1 cellular context compared by ENCODE assay signal in the genomic region with DNA sequence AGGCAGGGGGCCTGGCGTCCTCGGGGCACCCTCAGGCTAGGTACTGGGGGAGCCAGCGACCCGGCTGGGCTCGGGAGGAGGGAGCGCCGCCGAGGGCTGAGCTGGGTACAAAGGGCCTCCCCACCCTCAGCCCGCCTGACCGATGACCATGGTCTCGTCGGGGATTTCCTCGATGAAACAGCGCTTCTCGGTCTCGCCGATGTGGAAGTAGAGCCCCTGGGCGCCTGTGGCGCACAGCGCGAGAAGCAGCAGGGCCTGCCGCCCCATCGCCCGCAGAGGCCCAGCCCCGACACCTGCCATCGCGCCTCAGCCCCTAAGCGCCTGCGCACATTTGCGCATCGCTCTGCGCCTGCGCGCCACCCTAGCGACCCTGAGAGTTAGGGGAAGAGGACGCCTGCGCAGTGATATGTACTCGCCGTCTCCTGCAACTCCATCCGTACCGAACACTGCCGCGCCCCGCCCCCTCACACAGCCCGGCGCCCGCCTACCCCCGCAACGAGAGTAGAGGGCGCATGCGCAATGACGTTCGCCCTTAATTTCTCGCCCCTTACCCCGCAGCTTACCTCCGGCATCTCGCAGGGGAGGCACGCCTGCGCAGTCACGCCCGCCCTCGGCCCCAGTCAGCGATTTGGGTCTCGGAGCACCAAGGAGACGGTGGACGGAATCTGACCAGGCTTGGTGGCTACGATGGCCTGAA.
TF ChIP-seq lines count a peak whose summit lies in the region.

TMED4 (minus strand) TSS at position 325 of the 697 bp plus-strand sequence; CDS start at position 300, 25 bp downstream.

TF ChIP-seq in K562, 482 proteins besides CTCF, POLR2A, EP300 and RAD21 (continued from another document and continues in another):
- TF ChIP-seq MGA (IDR thresholded peaks at IDR 0.05) (peak; percentile 65; the same call in 1 of the 2 replicates), CREB1 (IDR thresholded peaks at IDR 0.05) (peak; percentile 62; the same call in 1 of the 2 replicates), CREB1 (CRISPR knock-in tag; IDR thresholded peaks at IDR 0.05) (peak; percentile 73; the same call in 1 of the 2 replicates), ZNF263 (CRISPR knock-in tag; IDR thresholded peaks at IDR 0.05; ENCODE audit: borderline replicate concordance) (0 out of 2 replicates have a peak, but pooled peaks have one; percentile 65), TAF7 (tag; IDR thresholded peaks at IDR 0.05) (0 out of 2 replicates have a peak, but pooled peaks have one; percentile 34), POU5F1 (IDR thresholded peaks at IDR 0.05; ENCODE audit: borderline replicate concordance, low read depth, low read length, partially characterized antibody) (peak; percentile 38), IRF2 (CRISPR knock-in tag; IDR thresholded peaks at IDR 0.05) (no peak), ZNF766 (CRISPR knock-in tag; conservative IDR thresholded peaks at IDR 0.05) (no peak), HMGXB4 (CRISPR knock-in tag; IDR thresholded peaks at IDR 0.05) (peak; percentile 82), ZNF583 (CRISPR knock-in tag; IDR thresholded peaks at IDR 0.05) (peak; percentile 49; the same call in 1 of the 2 replicates), REST (CRISPR knock-in tag; IDR thresholded peaks at IDR 0.05; ENCODE audit: low read depth) (peak; percentile 62), GABPB1 (CRISPR knock-in tag; IDR thresholded peaks at IDR 0.05) (peak; percentile 63), ZNF785 (CRISPR knock-in tag; IDR thresholded peaks at IDR 0.05) (no peak), NRF1 (conservative IDR thresholded peaks at IDR 0.05 in 1 of 2, IDR thresholded peaks at IDR 0.05 in 1 of 2) (peak; percentile 100), SMAD4 (CRISPR knock-in tag; conservative IDR thresholded peaks at IDR 0.05) (0 out of 2 replicates have a peak, but pooled peaks have one; percentile 18), MAZ (CRISPR knock-in tag; conservative IDR thresholded peaks at IDR 0.05 in 1 of 2, IDR thresholded peaks at IDR 0.05 in 1 of 2) (peak in 1 of 2 experiments; percentile 75; a peak in 3 of 4 replicates), MAX (CRISPR knock-in tag; IDR thresholded peaks at IDR 0.05) (peak; percentile 44; the same call in 1 of the 2 replicates), FOXK2 (conservative IDR thresholded peaks at IDR 0.05 in 1 of 2, IDR thresholded peaks at IDR 0.05 in 1 of 2; ENCODE audit: low read depth in 2 of 2) (peak in 1 of 2 experiments; percentile 50; a peak in 2 of 4 replicates), CTBP1 (IDR thresholded peaks at IDR 0.05; ENCODE audit: borderline replicate concordance) (peak; percentile 52; the same call in 1 of the 2 replicates), ZFP36 (IDR thresholded peaks at IDR 0.05; ENCODE audit: low read depth, low read length, partially characterized antibody) (no peak), KLF13 (tag; IDR thresholded peaks at IDR 0.05; ENCODE audit: borderline replicate concordance, low read depth) (peak; percentile 69), SMAD1 (IDR thresholded peaks at IDR 0.05; ENCODE audit: low read depth, low read length, partially characterized antibody) (peak; percentile 41), RBBP5 (IDR thresholded peaks at IDR 0.05; ENCODE audit: borderline replicate concordance, insufficient read depth, low read length, poor library complexity, severe bottlenecking) (peak; percentile 73)
- TF ChIP-seq, protein P1, sequence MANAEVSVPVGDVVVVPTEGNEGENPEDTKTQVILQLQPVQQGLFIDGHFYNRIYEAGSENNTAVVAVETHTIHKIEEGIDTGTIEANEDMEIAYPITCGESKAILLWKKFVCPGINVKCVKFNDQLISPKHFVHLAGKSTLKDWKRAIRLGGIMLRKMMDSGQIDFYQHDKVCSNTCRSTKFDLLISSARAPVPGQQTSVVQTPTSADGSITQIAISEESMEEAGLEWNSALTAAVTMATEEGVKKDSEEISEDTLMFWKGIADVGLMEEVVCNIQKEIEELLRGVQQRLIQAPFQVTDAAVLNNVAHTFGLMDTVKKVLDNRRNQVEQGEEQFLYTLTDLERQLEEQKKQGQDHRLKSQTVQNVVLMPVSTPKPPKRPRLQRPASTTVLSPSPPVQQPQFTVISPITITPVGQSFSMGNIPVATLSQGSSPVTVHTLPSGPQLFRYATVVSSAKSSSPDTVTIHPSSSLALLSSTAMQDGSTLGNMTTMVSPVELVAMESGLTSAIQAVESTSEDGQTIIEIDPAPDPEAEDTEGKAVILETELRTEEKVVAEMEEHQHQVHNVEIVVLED (CRISPR knock-in tag; IDR thresholded peaks at IDR 0.05): 0 out of 2 replicates have a peak, but pooled peaks have one; percentile 30
- TF ChIP-seq, protein P2, sequence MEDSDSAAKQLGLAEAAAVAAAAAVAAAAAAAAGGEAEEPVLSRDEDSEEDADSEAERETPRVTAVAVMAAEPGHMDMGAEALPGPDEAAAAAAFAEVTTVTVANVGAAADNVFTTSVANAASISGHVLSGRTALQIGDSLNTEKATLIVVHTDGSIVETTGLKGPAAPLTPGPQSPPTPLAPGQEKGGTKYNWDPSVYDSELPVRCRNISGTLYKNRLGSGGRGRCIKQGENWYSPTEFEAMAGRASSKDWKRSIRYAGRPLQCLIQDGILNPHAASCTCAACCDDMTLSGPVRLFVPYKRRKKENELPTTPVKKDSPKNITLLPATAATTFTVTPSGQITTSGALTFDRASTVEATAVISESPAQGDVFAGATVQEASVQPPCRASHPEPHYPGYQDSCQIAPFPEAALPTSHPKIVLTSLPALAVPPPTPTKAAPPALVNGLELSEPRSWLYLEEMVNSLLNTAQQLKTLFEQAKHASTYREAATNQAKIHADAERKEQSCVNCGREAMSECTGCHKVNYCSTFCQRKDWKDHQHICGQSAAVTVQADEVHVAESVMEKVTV (CRISPR knock-in tag; IDR thresholded peaks at IDR 0.05): no peak
